ENCODE assay signal across 8 cellular contexts in the genomic region with DNA sequence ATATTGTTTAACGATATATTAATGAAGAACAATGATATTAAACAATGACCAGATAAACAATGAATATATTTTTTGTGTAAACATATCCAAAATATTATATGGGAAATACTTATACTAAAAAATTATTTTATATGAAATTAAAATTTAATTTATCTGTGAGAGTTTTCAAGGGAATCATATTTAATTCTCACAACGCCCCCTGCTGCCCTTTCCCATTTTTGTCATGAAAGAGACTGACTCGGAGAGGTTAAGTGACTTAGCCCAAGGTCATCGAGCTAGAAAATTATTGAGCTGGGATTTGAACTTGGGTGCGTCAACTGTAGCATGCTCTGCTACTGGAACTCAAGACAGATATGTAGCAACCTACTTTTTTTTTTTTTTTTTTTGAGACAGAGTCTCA. TPM values are rescaled to one million over a fixed set of nuclear protein-coding genes. Genes with fewer than 3 reads are reported as not detected.
DNase-seq lines count a peak whose midpoint lies in the region; ATAC-seq, FAIRE-seq and TF ChIP-seq lines count a peak whose summit lies in the region.

No MANE protein-coding gene starts in this region.

- no peak for TF ChIP-seq POLR2A in A549 (IDR thresholded peaks at IDR 0.05; ENCODE audit: low read length)

- POLR2A ChIA-PET in A549 (lab: Yijun Ruan, JAX), result interaction anchor here (1.1 kb wide), 1 partner anchor 365 kb away, joined by 4 read pairs; a partner anchor contains a TSS

- H3K4me3 ChIP-seq in A549 (no peak overlapping the region), GM06990 (replicated peaks; ENCODE audit: low read depth, low read length) (no peak overlapping the region), foreskin fibroblast (ENCODE audit: low read depth in 1 of 2, low read length in 2 of 2) (no peak overlapping the region)

- TF ChIP-seq CTCF in A549 (IDR thresholded peaks at IDR 0.05), result peak; percentile 64
- peak; percentile 34 for TF ChIP-seq CTCF in GM06990 (IDR thresholded peaks at IDR 0.05; ENCODE audit: insufficient read depth, low read length, poor library complexity, severe bottlenecking)
- TF ChIP-seq CTCF in foreskin fibroblast (IDR thresholded peaks at IDR 0.05; ENCODE audit: low read depth, low read length), result peak; percentile 35

- no peak for TF ChIP-seq EP300 in A549 (IDR thresholded peaks at IDR 0.05)

- H3K4me2 ChIP-seq in A549, result no peak overlapping the region

- peak; percentile 32 to 35; a peak in 2 of 5 replicates for TF ChIP-seq RAD21 in A549 (conservative IDR thresholded peaks at IDR 0.05 in 1 of 2, IDR thresholded peaks at IDR 0.05 in 1 of 2)

- DNase-seq in A549 (ENCODE audit: low read depth in 1 of 2, low spot score in 1 of 2), result peak in 1 of 2 experiments; percentile 54
- no peak for DNase-seq in GM06990 (ENCODE audit: extremely low read depth, insufficient read length)
- DNase-seq in foreskin fibroblast, result peak in 1 of 2 donors; percentile 63
- DNase-seq in COR-L47 (lab: John Stamatoyannopoulos, UW), result no peak

- no peaks in the 10 kb centered on the region for H3K27me3 ChIP-seq in GM06990 (replicated peaks; ENCODE audit: control insufficient read depth, insufficient read depth, low read length)

- H3K36me3 ChIP-seq in GM06990 (ENCODE audit: control insufficient read depth, insufficient read depth, low read length), result no peaks in the 10 kb centered on the region

- ATAC-seq in A549, result peak in 1 of 2 experiments; percentile 9; a peak in 1 of 6 replicates
- no peak for ATAC-seq in HG02763 (IDR thresholded peaks at IDR 0.05; ENCODE audit: unreplicated experiment)
- ATAC-seq in GM18868 (IDR thresholded peaks at IDR 0.05; ENCODE audit: unreplicated experiment), result no peak
- ATAC-seq in HG03432 (IDR thresholded peaks at IDR 0.05; ENCODE audit: unreplicated experiment), result no peak

- 30% methylated on average over 5 of the region's 5 CpGs for WGBS in A549 (ENCODE audit: missing lambda C conversion rate)

- no peak overlapping the region for H3K27ac ChIP-seq in A549

- peaks cover 5% of the 10 kb centered on the region; the same call in 1 of the 3 replicates for H3K4me1 ChIP-seq in A549

- CTCF ChIA-PET in A549 (lab: Yijun Ruan, JAX), result interaction anchor here (0.6 to 10.1 kb wide), 24 partner anchors 8 to 351 kb away, joined by 3 to 119 read pairs (median 6); a partner anchor contains a TSS

- FAIRE-seq in A549 (lab: Jason Lieb, UNC), result no peak
- FAIRE-seq in TTC549 (lab: Jason Lieb, UNC), result peak; percentile 76

- no peaks in the 10 kb centered on the region for H3K9me3 ChIP-seq in A549

TF ChIP-seq in A549, 52 proteins besides CTCF, POLR2A, EP300 and RAD21:
- TF ChIP-seq MYC (IDR thresholded peaks at IDR 0.05; ENCODE audit: borderline replicate concordance, low read length) (no peak), ESRRA (IDR thresholded peaks at IDR 0.05; ENCODE audit: borderline replicate concordance, low read length) (peak; percentile 88; the same call in 1 of the 2 replicates), SMC3 (IDR thresholded peaks at IDR 0.05) (peak; percentile 22; the same call in 1 of the 3 replicates)

RNA-seq across cellular contexts. Expression of a gene that starts 7.2 kb away (rescaled TPM):
- polyA plus RNA-seq in A549 (2011; rRNA removed), result 2.5 and 4.1 TPM in 2 replicates
- 0.59 and 0.89 TPM in 2 replicates for polyA plus RNA-seq in A549 (2012; cell fraction: cytosol; rRNA removed)
- polyA plus RNA-seq in A549 (2012; cell fraction: nucleus; rRNA removed), result 3.0 and 3.7 TPM in 2 replicates
- polyA plus RNA-seq in A549 (2017; fragmentation: RNase III; extraction: RNeasy Plus Mini Kit Qiagen cat#74134 plus additional on column Dnase treatment), result 0.93 to 2.1 TPM (median 1.2 TPM) in 3 replicates
- polyA minus RNA-seq in A549 (2011; rRNA and poly(A)+ RNA removed), result 3.2 and 3.9 TPM in 2 replicates

RNA-seq across cellular contexts. Expression of a gene that starts 22.4 kb away (rescaled TPM):
- 38.2 and 47.2 TPM in 2 replicates for polyA plus RNA-seq in A549 (2011; rRNA removed)
- polyA plus RNA-seq in A549 (2012; cell fraction: cytosol; rRNA removed), result 32.7 and 42.8 TPM in 2 replicates
- 81.1 and 85.4 TPM in 2 replicates for polyA plus RNA-seq in A549 (2012; cell fraction: nucleus; rRNA removed)
- polyA plus RNA-seq in A549 (2017; fragmentation: RNase III; extraction: RNeasy Plus Mini Kit Qiagen cat#74134 plus additional on column Dnase treatment), result 36.3 to 42.0 TPM (median 40.9 TPM) in 3 replicates
- 29.3 and 30.0 TPM in 2 replicates for polyA minus RNA-seq in A549 (2011; rRNA and poly(A)+ RNA removed)

RNA-seq across cellular contexts. Expression of a gene that starts 31.5 kb away (rescaled TPM):
- polyA plus RNA-seq in A549 (2011; rRNA removed) (0.09 and 0.13 TPM in 2 replicates), A549 (2017; fragmentation: RNase III; extraction: RNeasy Plus Mini Kit Qiagen cat#74134 plus additional on column Dnase treatment) (0.18 to 0.26 TPM (median 0.20 TPM) in 3 replicates)
- 0.15 and 0.39 TPM in 2 replicates for polyA plus RNA-seq in A549 (2012; cell fraction: cytosol; rRNA removed)
- polyA plus RNA-seq in A549 (2012; cell fraction: nucleus; rRNA removed), result 0.22 and 0.67 TPM in 2 replicates
- 0.12 and 0.78 TPM in 2 replicates for polyA minus RNA-seq in A549 (2011; rRNA and poly(A)+ RNA removed)

RNA-seq across cellular contexts. Expression of a gene that starts 32.4 kb away (rescaled TPM):
- not detected in 2 replicates for polyA plus RNA-seq in A549 (2011; rRNA removed)
- polyA plus RNA-seq in A549 (2012; cell fraction: cytosol; rRNA removed), result 0.03 TPM in 1 of 2 replicates, not detected in the other
- 0.04 TPM in 1 of 2 replicates, not detected in the other for polyA plus RNA-seq in A549 (2012; cell fraction: nucleus; rRNA removed)
- polyA plus RNA-seq in A549 (2017; fragmentation: RNase III; extraction: RNeasy Plus Mini Kit Qiagen cat#74134 plus additional on column Dnase treatment), result not detected in 3 replicates
- not detected in 2 replicates for polyA minus RNA-seq in A549 (2011; rRNA and poly(A)+ RNA removed)

RNA-seq across cellular contexts. Expression of a gene that starts 45.9 kb away (rescaled TPM):
- polyA plus RNA-seq in A549 (2011; rRNA removed) (34.4 and 48.5 TPM in 2 replicates), A549 (2017; fragmentation: RNase III; extraction: RNeasy Plus Mini Kit Qiagen cat#74134 plus additional on column Dnase treatment) (96.1 to 123 TPM (median 110 TPM) in 3 replicates)
- polyA plus RNA-seq in A549 (2012; cell fraction: cytosol; rRNA removed), result 69.5 and 89.6 TPM in 2 replicates
- polyA plus RNA-seq in A549 (2012; cell fraction: nucleus; rRNA removed), result 497 and 626 TPM in 2 replicates
- 54.1 and 55.2 TPM in 2 replicates for polyA minus RNA-seq in A549 (2011; rRNA and poly(A)+ RNA removed)
